In the genomic region with DNA sequence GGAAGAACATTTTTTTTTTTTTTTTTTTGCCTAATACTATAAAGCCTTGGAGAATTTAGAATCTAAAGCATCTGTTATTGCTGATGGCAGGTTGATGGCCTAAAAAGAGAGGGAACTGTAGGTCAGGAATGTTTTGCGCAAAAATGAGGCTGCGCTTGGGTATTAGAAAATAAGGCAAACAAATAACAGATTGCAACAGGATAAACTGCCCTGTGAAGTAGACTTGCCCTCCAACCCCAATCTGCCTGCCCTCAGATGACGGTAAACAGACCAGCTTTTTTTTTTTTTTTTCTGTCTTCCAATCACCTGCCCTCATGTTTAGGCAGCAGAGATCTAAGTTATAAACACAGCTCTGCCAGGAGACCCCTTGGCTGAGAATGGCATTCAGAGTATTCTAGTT, we compare ENCODE assay signal across 15 cellular contexts.
"Had no signal": no experiment of that assay in that cellular context is flagged by ENCODE, and none has a peak within 500 bp of the region (broad histone marks: within the 10 kb centered on the region; RNA-seq: fewer than 3 reads in every experiment).

No MANE protein-coding gene starts in this region.

- H3K27me3 ChIP-seq: colonic mucosa, esophagus muscularis mucosa, spleen, stomach, testis, upper lobe of right lung had no signal

- H3K4me3 Mint-ChIP-seq: activated CD4-positive, alpha-beta memory T cell treated with anti-CD3 and anti-CD28 coated beads, Interleukin-2, amount 10 ng/mL, durations not matched to agents 7 days and 5 days; activated CD4-positive, alpha-beta T cell treated with anti-CD3 and anti-CD28 coated beads for 36 hours; activated T-cell treated with anti-CD3 and anti-CD28 coated beads, Interleukin-2, amount 50 U/mL, for 24 hours; natural killer cell treated with Interleukin-12 subunit alpha and Interleukin-12 subunit beta and Interleukin-15 and Interleukin-18, amount 100 ng/mL, for 72 hours had no signal

- H3K27ac ChIP-seq: colonic mucosa, esophagus muscularis mucosa, spleen, testis, upper lobe of right lung had no signal

- H3K36me3 ChIP-seq: colonic mucosa, esophagus muscularis mucosa, spleen, stomach, upper lobe of right lung had no signal

- H3K9me3 ChIP-seq: colonic mucosa, esophagus muscularis mucosa, spleen, stomach, testis, upper lobe of right lung had no signal

- H3K27me3 Mint-ChIP-seq: activated CD4-positive, alpha-beta memory T cell treated with anti-CD3 and anti-CD28 coated beads, Interleukin-2, amount 10 ng/mL, durations not matched to agents 7 days and 5 days; activated CD4-positive, alpha-beta T cell treated with anti-CD3 and anti-CD28 coated beads for 36 hours; activated T-cell treated with anti-CD3 and anti-CD28 coated beads, Interleukin-2, amount 50 U/mL, for 24 hours; natural killer cell treated with Interleukin-12 subunit alpha and Interleukin-12 subunit beta and Interleukin-15 and Interleukin-18, amount 100 ng/mL, for 72 hours had no signal

- DNase-seq: activated CD4-positive, alpha-beta memory T cell treated with anti-CD3 and anti-CD28 coated beads, Interleukin-2, amount 10 ng/mL, durations not matched to agents 7 days and 5 days; activated CD4-positive, alpha-beta T cell treated with anti-CD3 and anti-CD28 coated beads for 36 hours; activated naive CD4-positive, alpha-beta T cell treated with anti-CD3 and anti-CD28 coated beads, Interleukin-2, amount 50 U/mL, for 16 hours; activated T-cell treated with anti-CD3 and anti-CD28 coated beads, Interleukin-2, amount 50 U/mL, for 24 hours; central memory CD4-positive, alpha-beta T cell; colonic mucosa; kidney glomerular epithelial cell; mesendoderm; occipital lobe; spleen; stomach; testis; upper lobe of right lung had no signal

- H3K27ac Mint-ChIP-seq: activated CD4-positive, alpha-beta memory T cell treated with anti-CD3 and anti-CD28 coated beads, Interleukin-2, amount 10 ng/mL, durations not matched to agents 7 days and 5 days; activated CD4-positive, alpha-beta T cell treated with anti-CD3 and anti-CD28 coated beads for 36 hours; activated T-cell treated with anti-CD3 and anti-CD28 coated beads, Interleukin-2, amount 50 U/mL, for 24 hours; natural killer cell treated with Interleukin-12 subunit alpha and Interleukin-12 subunit beta and Interleukin-15 and Interleukin-18, amount 100 ng/mL, for 72 hours had no signal

- H3K9me3 Mint-ChIP-seq: activated CD4-positive, alpha-beta memory T cell treated with anti-CD3 and anti-CD28 coated beads, Interleukin-2, amount 10 ng/mL, durations not matched to agents 7 days and 5 days; activated T-cell treated with anti-CD3 and anti-CD28 coated beads, Interleukin-2, amount 50 U/mL, for 24 hours; natural killer cell treated with Interleukin-12 subunit alpha and Interleukin-12 subunit beta and Interleukin-15 and Interleukin-18, amount 100 ng/mL, for 72 hours had no signal

- H3K4me3 ChIP-seq: colonic mucosa, esophagus muscularis mucosa, spleen, stomach, testis, upper lobe of right lung had no signal
